Comparison of ENCODE assay signal across 15 cellular contexts in the genomic region with DNA sequence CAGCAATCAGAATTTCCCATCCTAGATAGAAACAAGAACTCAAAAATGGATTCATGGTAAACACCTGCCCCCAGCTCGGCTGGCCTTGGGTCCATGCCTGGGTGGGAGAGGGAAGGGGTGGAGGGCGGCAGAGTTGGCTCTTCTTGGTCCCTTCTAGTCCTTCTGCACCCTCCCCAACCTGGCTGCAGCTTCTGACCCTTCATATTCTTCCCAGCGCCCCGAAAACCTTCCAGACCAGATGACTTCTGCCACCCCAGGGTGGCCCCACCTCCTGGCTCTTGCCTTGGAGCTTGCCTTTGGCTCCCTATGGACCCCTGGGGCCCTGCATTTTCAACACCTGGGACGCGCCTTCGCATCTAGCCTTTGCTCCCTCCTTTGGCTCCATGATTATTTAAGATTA. TPM values are rescaled to one million over a fixed set of nuclear protein-coding genes. Genes with fewer than 3 reads are reported as not detected.
"Had no signal": no experiment of that assay in that cellular context is flagged by ENCODE, and none has a peak within 500 bp of the region (broad histone marks: within the 10 kb centered on the region; RNA-seq: fewer than 3 reads in every experiment).

No MANE protein-coding gene starts in this region.

- H3K27ac ChIP-seq: dorsolateral prefrontal cortex, heart left ventricle, skin epidermis had no signal

- H3K9me3 ChIP-seq: heart left ventricle had no signal

- DNase-seq: cortex of kidney; dorsolateral prefrontal cortex; effector CD8-positive, alpha-beta T cell; heart left ventricle; hippocampal formation; stimulated activated naive CD4-positive, alpha-beta T cell treated with Interleukin-2 at 50 U/mL for 16 hours; trophoblast cell had no signal

- H3K4me3 ChIP-seq: dorsolateral prefrontal cortex, heart left ventricle, skin epidermis had no signal

- H3K36me3 ChIP-seq: heart left ventricle had no signal

- H3K27me3 ChIP-seq: heart left ventricle had no signal

- ATAC-seq: esophagus mucosa, heart left ventricle, left lobe of liver, sciatic nerve had no signal

RNA-seq across cellular contexts. Expression of a gene that starts 5.4 kb away (rescaled TPM):
- total RNA-seq: frontal cortex, lower leg skin, mesothelial cell of epicardium, myocyte, sciatic nerve had no signal
